In genomic region chr4:8635897-8636554, GRCh38 we compare ENCODE assay signal across 10 cellular contexts. TPM values are rescaled to one million over a fixed set of nuclear protein-coding genes. Genes with fewer than 3 reads are reported as not detected.
A peak's percentile ranks its signal among the peaks of the same experiment; 100 is the strongest.
DNase-seq lines count a peak whose midpoint lies in the region; ATAC-seq, FAIRE-seq and TF ChIP-seq lines count a peak whose summit lies in the region.
"Not testable (repeated sequence)": the region's sequence is repeated elsewhere in the genome, so short reads cannot be mapped to it uniquely, and the experiment has no call there.
"Had no signal": no experiment of that assay in that cellular context is flagged by ENCODE, and none has a peak within 500 bp of the region (broad histone marks: within the 10 kb centered on the region; RNA-seq: fewer than 3 reads in every experiment).

No MANE protein-coding gene starts in this region.

- not testable (repeated sequence) for H3K27me3 Mint-ChIP-seq in GM23338 (ENCODE audit: insufficient read depth, low read depth, poor library complexity); activated T-helper 17 cell treated with anti-CD3 and anti-CD28 coated beads, Interleukin-2, amount 50 U/mL, for 72 hours

- not testable (repeated sequence) for H3K9me3 ChIP-seq in Panc1 (ENCODE audit: control insufficient read depth, insufficient read depth, low read depth, low read length); heart right ventricle; left lung; pancreas

- H3K4me1 ChIP-seq in GM23338 (ENCODE audit: insufficient read depth); Panc1 (ENCODE audit: control insufficient read depth, insufficient read depth, low read length); heart right ventricle; left lung; pancreas: not testable (repeated sequence)

- POLR2A ChIA-PET in Panc1 (lab: Charles Lee), result not testable (repeated sequence)

- not testable (repeated sequence) for FAIRE-seq in pancreas (lab: Jason Lieb, UNC)

- not testable (repeated sequence) for DNase-seq in GM23338 (ENCODE audit: low spot score); Panc1 (ENCODE audit: low read depth, low spot score); heart right ventricle; left lung; pancreas

- not testable (repeated sequence) for H3K36me3 Mint-ChIP-seq in GM23338 (ENCODE audit: low read depth); activated T-helper 17 cell treated with anti-CD3 and anti-CD28 coated beads, Interleukin-2, amount 50 U/mL, for 72 hours (ENCODE audit: low read depth)

- H3K4me1 Mint-ChIP-seq in GM23338; activated T-helper 17 cell treated with anti-CD3 and anti-CD28 coated beads, Interleukin-2, amount 50 U/mL, for 72 hours: not testable (repeated sequence)

- 35% methylated on average over 3 of the region's 29 CpGs; no CpG with 5 or more reads in 1 of the 2 donors for WGBS in heart right ventricle, 2 donors
- 21% methylated on average over 3 of the region's 29 CpGs; no CpG with 5 or more reads in 1 of the 2 donors for WGBS in pancreas, 2 donors

- not testable (repeated sequence) for H3K4me3 ChIP-seq in GM23338; Panc1 (ENCODE audit: low read depth in 2 of 2, low read length in 2 of 2); heart right ventricle; left lung; pancreas

- not testable (repeated sequence) for H3K9me3 Mint-ChIP-seq in GM23338; activated T-helper 17 cell treated with anti-CD3 and anti-CD28 coated beads, Interleukin-2, amount 50 U/mL, for 72 hours

- not testable (repeated sequence) for H3K79me2 ChIP-seq in GM23338 (replicated peaks; ENCODE audit: insufficient read depth)

- intact Hi-C loops in Panc1 (cut with micrococcal nuclease; ENCODE audit: unreplicated experiment); heart right ventricle (cut with DNase I); left lung (cut with DNase I); pancreas (cut with DNase I): not testable (repeated sequence)

- BruUV-seq in Panc1 (replicated peaks; lab: Mats Ljungman, UMichigan), result not testable (repeated sequence)

- H3K27me3 ChIP-seq in GM23338 (ENCODE audit: insufficient read depth); Panc1 (ENCODE audit: control insufficient read depth, insufficient read depth, low read length); pancreas: not testable (repeated sequence)
- H3K27me3 ChIP-seq in heart right ventricle (peaks cover 0 to 32% (median 17%) of the 10 kb centered on the region in 7 donors), left lung (peaks cover 0 to 12% of the 10 kb centered on the region in 2 donors)

- TF ChIP-seq CTCF in GM23338 (conservative IDR thresholded peaks at IDR 0.05; ENCODE audit: low read depth in 2 of 2); Panc1 (IDR thresholded peaks at IDR 0.05); heart right ventricle (IDR thresholded peaks at IDR 0.05); left lung (IDR thresholded peaks at IDR 0.05); pancreas (IDR thresholded peaks at IDR 0.05): not testable (repeated sequence)

- ATAC-seq in GM23338 (peak; percentile 98), Panc1 (peak; percentile 95), esophagus mucosa (peak; percentile 27), heart right ventricle (peak; percentile 51 to 76 (median 71)), left lung (peak; percentile 82), pancreas (peak in 3 of 4 donors; percentile 59 to 75 (median 66))
- peak; percentile 48 for ATAC-seq in activated T-helper 17 cell treated with anti-CD3 and anti-CD28 coated beads, Interleukin-2, amount 50 U/mL, for 72 hours (replicated peaks)

- not testable (repeated sequence) for H3F3A ChIP-seq in GM23338 (replicated peaks; ENCODE audit: low read depth)

- not testable (repeated sequence) for H2AFZ ChIP-seq in GM23338

- not testable (repeated sequence) for H4K20me1 ChIP-seq in GM23338 (replicated peaks; ENCODE audit: insufficient read depth)

- CTCF ChIA-PET in Panc1 (lab: Charles Lee), result not testable (repeated sequence)

- not testable (repeated sequence) for H3K36me3 ChIP-seq in GM23338 (ENCODE audit: insufficient read depth); Panc1 (ENCODE audit: control insufficient read depth, insufficient read depth, low read length); heart right ventricle; left lung; pancreas

- H3K9me2 ChIP-seq in GM23338 (ENCODE audit: insufficient read depth), result not testable (repeated sequence)

- H3K4me2 ChIP-seq in GM23338, result not testable (repeated sequence)

- not testable (repeated sequence) for H3K27ac Mint-ChIP-seq in GM23338; activated T-helper 17 cell treated with anti-CD3 and anti-CD28 coated beads, Interleukin-2, amount 50 U/mL, for 72 hours

- in situ Hi-C loops in Panc1 (cut with HindIII; ENCODE audit: low pct_unique_long_range_greater_than_20kb, low sequenced_read_pairs), result not testable (repeated sequence)

- H3K27ac ChIP-seq in GM23338 (ENCODE audit: low read depth); Panc1 (ENCODE audit: low read length); heart right ventricle; left lung; pancreas: not testable (repeated sequence)

- H3K4me3 Mint-ChIP-seq in GM23338; activated T-helper 17 cell treated with anti-CD3 and anti-CD28 coated beads, Interleukin-2, amount 50 U/mL, for 72 hours: not testable (repeated sequence)

RNA-seq across cellular contexts. Expression of gene CPZ, which starts 43.5 kb away (rescaled TPM):
- 37.3 and 43.1 TPM in 2 replicates for total RNA-seq in GM23338 (2014; rRNA removed; shearing (Covaris generic))
- polyA plus RNA-seq in GM23338 (2016; fragmentation: Nextera tagmentation; extraction: Ambion mirVana) (24.6 and 29.9 TPM in 2 replicates), heart right ventricle (under 1 TPM; 0.70 to 0.80 TPM), pancreas (under 1 TPM; 0.09 to 0.84 TPM)
- total RNA-seq in Panc1 (2021; ENCODE audit: unreplicated experiment) (0.15 TPM), esophagus mucosa (0.80 TPM), heart right ventricle (under 1 TPM in 5 of 10 donors, not detected in 5; 0.12 to 0.85 (median 0.37) TPM), left lung (10 to 100 TPM in 1 of 2 donors, 1 to 10 TPM in 1; 4.3 to 18.4 TPM), pancreas (under 1 TPM; 0.14 to 0.86 (median 0.23) TPM)
- 0.17 TPM for polyA plus RNA-seq in Panc1 (2012; ENCODE audit: insufficient read length)
- total RNA-seq in activated T-helper 17 cell treated with anti-CD3 and anti-CD28 coated beads, Interleukin-2, amount 50 U/mL, for 72 hours, result not detected
- total RNA-seq: Calu3 had no signal

RNA-seq across cellular contexts. Expression of gene GPR78, which starts 55.8 kb away (rescaled TPM):
- 2.6 and 2.7 TPM in 2 replicates for total RNA-seq in GM23338 (2014; rRNA removed; shearing (Covaris generic))
- 0.82 and 0.83 TPM in 2 replicates for polyA plus RNA-seq in GM23338 (2016; fragmentation: Nextera tagmentation; extraction: Ambion mirVana)
- not detected for total RNA-seq in Panc1 (2021; ENCODE audit: unreplicated experiment)
- not detected for polyA plus RNA-seq in Panc1 (2012; ENCODE audit: insufficient read length)
- not detected for total RNA-seq in activated T-helper 17 cell treated with anti-CD3 and anti-CD28 coated beads, Interleukin-2, amount 50 U/mL, for 72 hours
- 6.4 TPM for total RNA-seq in esophagus mucosa
- under 1 TPM in 1 of 10 donors, not detected in 9; 0.12 TPM for total RNA-seq in heart right ventricle
- polyA plus RNA-seq in heart right ventricle, result under 1 TPM in 1 of 2 donors, not detected in 1; 0.01 TPM
- under 1 TPM; 0.08 to 0.67 TPM for total RNA-seq in left lung
- total RNA-seq in pancreas, result not detected
- polyA plus RNA-seq in pancreas, result under 1 TPM; 0.02 to 0.04 TPM
- total RNA-seq: Calu3, NCI-H460, Peyer's patch had no signal

Comparison
In these comparisons a context has a peak if more than half of its experiments do, and no peak if none do; other contexts are left out.
1. ATAC-seq: peak in every context shown above with its lines; median percentile 98 in GM23338; 95 in Panc1; 82 in left lung; 71 in heart right ventricle; 66 in pancreas; 48 in activated T-helper 17 cell treated with anti-CD3 and anti-CD28 coated beads, Interleukin-2, amount 50 U/mL, for 72 hours; 27 in esophagus mucosa.